ENCODE assay signal across 1 cellular context in genomic region chr18:9753863-9754262, GRCh38.
TF ChIP-seq lines count a peak whose summit lies in the region.

No MANE protein-coding gene starts in this region.

TF ChIP-seq in HCT116, 20 proteins besides CTCF, POLR2A, EP300 and RAD21 (continued from another document):
- TF ChIP-seq ZBTB33 (IDR thresholded peaks at IDR 0.05; ENCODE audit: extremely low read depth, insufficient replicate concordance, low read length) = no peak
- no peak for TF ChIP-seq ATF3 (IDR thresholded peaks at IDR 0.05)
- TF ChIP-seq CBX3 (IDR thresholded peaks at IDR 0.05; ENCODE audit: low read depth) = no peak
- no peak for TF ChIP-seq SIN3A (IDR thresholded peaks at IDR 0.05; ENCODE audit: low read depth)
